ENCODE assay signal across 8 cellular contexts in genomic region chr19:46860125-46860845, GRCh38. TPM values are rescaled to one million over a fixed set of nuclear protein-coding genes. Genes with fewer than 3 reads are reported as not detected.
DNase-seq lines count a peak whose midpoint lies in the region; ATAC-seq and TF ChIP-seq lines count a peak whose summit lies in the region.

No MANE protein-coding gene starts in this region.

- H3K4me1 Mint-ChIP-seq in T-helper 17 cell = peaks cover 23% of the 10 kb centered on the region

- H3K4me1 ChIP-seq in right atrium auricular region = peaks cover 0 to 65% of the 10 kb centered on the region in 2 donors
- peaks cover 59% of the 10 kb centered on the region for H3K4me1 ChIP-seq in vagina

- H3K36me3 ChIP-seq in right atrium auricular region (no peaks in the 10 kb centered on the region), vagina (no peaks in the 10 kb centered on the region)

- ATAC-seq in HG02938 (IDR thresholded peaks at IDR 0.05; ENCODE audit: unreplicated experiment) = peak; percentile 75
- peak; percentile 83 for ATAC-seq in T-helper 17 cell

- no peaks in the 10 kb centered on the region for H3K27me3 ChIP-seq in right atrium auricular region
- H3K27me3 ChIP-seq in vagina = no peaks in the 10 kb centered on the region

- intact Hi-C loops in vagina (cut with DNase I) = loop anchor here (5.0 kb wide), 1 partner anchor 42 kb away; no protein-coding TSS in a partner anchor

- H3K9me3 ChIP-seq in T-helper 17 cell (ENCODE audit: control insufficient read depth, low read length, poor library complexity, severe bottlenecking) (no peaks in the 10 kb centered on the region), right atrium auricular region (no peaks in the 10 kb centered on the region), vagina (no peaks in the 10 kb centered on the region)

- H3K27me3 Mint-ChIP-seq in T-helper 17 cell = no peaks in the 10 kb centered on the region

- peak overlapping the region; percentile 80 for H3K27ac Mint-ChIP-seq in T-helper 17 cell

- TF ChIP-seq CTCF in GM13977 (IDR thresholded peaks at IDR 0.05; ENCODE audit: extremely low read depth, insufficient read depth, missing control alignments) = no peak
- peak in 1 of 2 donors; percentile 45 for TF ChIP-seq CTCF in right atrium auricular region (IDR thresholded peaks at IDR 0.05)
- no peak for TF ChIP-seq CTCF in vagina (IDR thresholded peaks at IDR 0.05)

- peak in 1 of 2 donors; percentile 28 for TF ChIP-seq POLR2A in vagina (IDR thresholded peaks at IDR 0.05)

- H3K27ac ChIP-seq in angular gyrus (ENCODE audit: low read depth, low read length) (peak overlapping the region; percentile 94), right atrium auricular region (peak overlapping the region; percentile 98 to 99), vagina (peak overlapping the region; percentile 96)

- H3K4me3 ChIP-seq in right atrium auricular region = peak overlapping the region; percentile 66 to 87
- peak overlapping the region; percentile 61 to 79 for H3K4me3 ChIP-seq in vagina

- peak; percentile 95 for DNase-seq in GM13977 (ENCODE audit: low spot score)
- peak; percentile 98 for DNase-seq in NCI-H1694 treated with DMSO at 0.1 percent for 48 hours (lab: John Stamatoyannopoulos, UW)
- peak; percentile 83 to 94 (median 92) for DNase-seq in T-helper 17 cell
- peak; percentile 98 for DNase-seq in right atrium auricular region (ENCODE audit: low spot score)
- DNase-seq in putamen (ENCODE audit: low spot score) = peak; percentile 98
- peak in 1 of 2 donors; percentile 98 for DNase-seq in vagina (ENCODE audit: extremely low spot score in 2 of 2)

- peak overlapping the region; percentile 94 for H3K4me3 Mint-ChIP-seq in T-helper 17 cell

- in situ Hi-C loops in GM13977 (cut with MboI; ENCODE audit: low pct_unique_long_range_greater_than_20kb, low sequenced_read_pairs, unreplicated experiment) = no loop called here

- no peaks in the 10 kb centered on the region for H3K36me3 Mint-ChIP-seq in T-helper 17 cell (ENCODE audit: low read depth)

RNA-seq across cellular contexts. Expression of gene ARHGAP35, which starts 0.5 kb away (rescaled TPM):
- 10 to 100 TPM; 33.6 to 34.0 TPM for total RNA-seq in T-helper 17 cell
- 10 to 100 TPM; 59.1 to 76.5 TPM for total RNA-seq in right atrium auricular region
- total RNA-seq in vagina = 42.5 TPM

RNA-seq across cellular contexts. Expression of gene AP2S1, which starts 9.6 kb away (rescaled TPM):
- total RNA-seq in T-helper 17 cell = 10 to 100 TPM; 37.0 to 39.7 TPM
- 100 to 1,000 TPM in 1 of 2 donors, 10 to 100 TPM in 1; 61.0 to 103 TPM for total RNA-seq in right atrium auricular region
- total RNA-seq in vagina = 75.9 TPM
